10 cellular contexts compared by ENCODE assay signal in the genomic region with DNA sequence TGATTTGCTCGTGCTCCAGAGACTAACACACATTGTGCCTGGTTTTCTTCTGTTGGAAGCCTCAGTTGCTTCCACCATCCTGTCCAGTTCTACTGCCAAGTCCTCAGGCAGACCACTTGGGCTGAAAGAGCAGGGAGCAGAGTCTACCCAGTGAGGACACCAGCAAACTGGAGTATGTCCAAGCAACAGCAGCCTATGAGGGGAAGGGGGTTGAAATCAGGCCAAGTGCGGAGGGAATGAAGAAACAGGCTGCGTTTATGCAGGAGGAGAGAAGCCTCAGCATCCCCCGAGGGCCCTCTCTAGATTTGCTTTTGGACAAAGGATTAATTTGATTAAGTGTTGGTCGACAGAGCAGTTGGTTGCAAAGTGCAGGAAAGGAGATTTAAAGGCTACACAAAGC. TPM values are rescaled to one million over a fixed set of nuclear protein-coding genes. Genes with fewer than 3 reads are reported as not detected.
DNase-seq lines count a peak whose midpoint lies in the region; ATAC-seq and TF ChIP-seq lines count a peak whose summit lies in the region.
"Had no signal": no experiment of that assay in that cellular context is flagged by ENCODE, and none has a peak within 500 bp of the region (broad histone marks: within the 10 kb centered on the region; RNA-seq: fewer than 3 reads in every experiment).

No MANE protein-coding gene starts in this region.

- DNase-seq in left ventricle myocardium superior (no peak), heart left ventricle (no peak), T-helper 17 cell (no peak), fibroblast of lung (ENCODE audit: low read depth in 2 of 2) (peak; percentile 12 to 26), NCI-H2227 treated with DMSO at 0.1 percent for 48 hours (lab: John Stamatoyannopoulos, UW) (no peak)
- no peak for DNase-seq in stimulated activated naive CD8-positive, alpha-beta T cell treated with anti-CD3 and anti-CD28 coated beads, Interleukin-15, amount 100 ng/mL, for 72 hours
- DNase-seq in stimulated activated CD4-positive, alpha-beta T cell treated with anti-CD3 and anti-CD28 coated beads, Interleukin-12 subunit alpha, Interleukin-12 subunit beta, amount 100 ng/mL, for 4 hours = no peak
- DNase-seq: GDM1 had no signal

- H2AFZ ChIP-seq in fibroblast of lung (ENCODE audit: low read length) = peak overlapping the region; percentile 61

- H3K4me3 ChIP-seq in heart left ventricle (peak overlapping the region in 1 of 12 donors; percentile 7), fibroblast of lung (replicated peaks in 1 of 4; ENCODE audit: control extremely low read depth in 1 of 4, insufficient read depth in 1 of 4, low read depth in 3 of 4, low read length in 4 of 4) (no peak overlapping the region)

- no peaks in the 10 kb centered on the region for H4K20me1 ChIP-seq in fibroblast of lung (ENCODE audit: control insufficient read depth, extremely low read depth, insufficient read depth, low read length)

- no peak for TF ChIP-seq POLR2A in heart left ventricle (IDR thresholded peaks at IDR 0.05)

- H3K4me3 Mint-ChIP-seq in T-helper 17 cell = peak overlapping the region; percentile 86
- H3K4me3 Mint-ChIP-seq in stimulated activated naive CD8-positive, alpha-beta T cell treated with anti-CD3 and anti-CD28 coated beads, Interleukin-15, amount 100 ng/mL, for 72 hours = peak overlapping the region; percentile 77 to 80

- no peaks in the 10 kb centered on the region for H3K9me3 Mint-ChIP-seq in stimulated activated naive CD8-positive, alpha-beta T cell treated with anti-CD3 and anti-CD28 coated beads, Interleukin-15, amount 100 ng/mL, for 72 hours

- ATAC-seq in left ventricle myocardium superior (peak; percentile 11), heart left ventricle (no peak), T-helper 17 cell (no peak), GM18517 (IDR thresholded peaks at IDR 0.05; ENCODE audit: unreplicated experiment) (no peak)
- no peak for ATAC-seq in stimulated activated naive CD8-positive, alpha-beta T cell treated with anti-CD3 and anti-CD28 coated beads, Interleukin-15, amount 100 ng/mL, for 72 hours
- ATAC-seq: esophagus mucosa had no signal

- no peaks in the 10 kb centered on the region for H3K27me3 Mint-ChIP-seq in T-helper 17 cell
- no peaks in the 10 kb centered on the region for H3K27me3 Mint-ChIP-seq in stimulated activated naive CD8-positive, alpha-beta T cell treated with anti-CD3 and anti-CD28 coated beads, Interleukin-15, amount 100 ng/mL, for 72 hours

- H3K9ac ChIP-seq in fibroblast of lung (ENCODE audit: insufficient read depth, low read length) = no peak overlapping the region

- H3K79me2 ChIP-seq in fibroblast of lung (ENCODE audit: control insufficient read depth, insufficient read depth, low read length) = no peaks in the 10 kb centered on the region

- TF ChIP-seq CTCF in heart left ventricle (IDR thresholded peaks at IDR 0.05) = no peak
- no peak for TF ChIP-seq CTCF in fibroblast of lung (conservative IDR thresholded peaks at IDR 0.05 in 1 of 2, IDR thresholded peaks at IDR 0.05 in 1 of 2; ENCODE audit: low read depth in 1 of 2, low read length in 2 of 2)

- H3K36me3 ChIP-seq in heart left ventricle (peaks cover 0 to 20% (median 0%) of the 10 kb centered on the region in 9 donors), fibroblast of lung (ENCODE audit: control insufficient read depth, insufficient read depth, low read length) (no peaks in the 10 kb centered on the region)

- H3K4me2 ChIP-seq in fibroblast of lung (ENCODE audit: extremely low read depth, insufficient read depth, low read length) = peak overlapping the region; percentile 30

- peak overlapping the region; percentile 98 for H3K27ac Mint-ChIP-seq in T-helper 17 cell
- H3K27ac Mint-ChIP-seq in stimulated activated naive CD8-positive, alpha-beta T cell treated with anti-CD3 and anti-CD28 coated beads, Interleukin-15, amount 100 ng/mL, for 72 hours = peak overlapping the region; percentile 96 to 98

- no peaks in the 10 kb centered on the region for H3K9me3 ChIP-seq in heart left ventricle
- H3K9me3 ChIP-seq in T-helper 17 cell (ENCODE audit: control insufficient read depth, low read length, poor library complexity, severe bottlenecking) = no peaks in the 10 kb centered on the region
- no peaks in the 10 kb centered on the region for H3K9me3 ChIP-seq in fibroblast of lung (ENCODE audit: control insufficient read depth, insufficient read depth, low read depth, low read length)

- H3K27ac ChIP-seq in heart left ventricle (peak overlapping the region in 1 of 12 donors; percentile 79), fibroblast of lung (ENCODE audit: insufficient read depth, low read length) (no peak overlapping the region)

- peaks cover 0 to 86% (median 9%) of the 10 kb centered on the region in 12 donors for H3K4me1 ChIP-seq in heart left ventricle
- H3K4me1 ChIP-seq in fibroblast of lung (ENCODE audit: control insufficient read depth, extremely low read depth, insufficient read depth, low read length) = peaks cover 7% of the 10 kb centered on the region

- peaks cover 80% of the 10 kb centered on the region for H3K4me1 Mint-ChIP-seq in T-helper 17 cell
- peaks cover 100% of the 10 kb centered on the region for H3K4me1 Mint-ChIP-seq in stimulated activated naive CD8-positive, alpha-beta T cell treated with anti-CD3 and anti-CD28 coated beads, Interleukin-15, amount 100 ng/mL, for 72 hours

- WGBS in heart left ventricle, 4 donors = 36 to 60% (median 40%) methylated on average over 5 of the region's 5 CpGs

- intact Hi-C loops in left ventricle myocardium superior (cut with micrococcal nuclease) = no loop called here
- intact Hi-C loops in heart left ventricle (cut with DNase I) = no loop called here

- H3K27me3 ChIP-seq in heart left ventricle = no peaks in the 10 kb centered on the region
- no peaks in the 10 kb centered on the region for H3K27me3 ChIP-seq in fibroblast of lung (ENCODE audit: control insufficient read depth, insufficient read depth, low read length)

- peaks cover 7% of the 10 kb centered on the region for H3K36me3 Mint-ChIP-seq in T-helper 17 cell (ENCODE audit: low read depth)

RNA-seq across cellular contexts. Expression of gene DOCK2, which starts 14.5 kb away (rescaled TPM):
- total RNA-seq in left ventricle myocardium superior (7.5 TPM), heart left ventricle (10 to 100 TPM in 2 of 9 donors, 1 to 10 TPM in 7; 1.6 to 59.5 (median 4.6) TPM), T-helper 17 cell (100 to 1,000 TPM; 249 to 284 TPM), fibroblast of lung (3.6 and 8.9 TPM in 2 replicates)
- polyA plus RNA-seq in heart left ventricle (1 to 10 TPM in 1 of 2 donors, under 1 TPM in 1; 0.80 to 1.4 TPM), fibroblast of lung (1.1 and 1.3 TPM in 2 replicates)
- polyA plus RNA-seq in fibroblast of lung (2012) = 1.4 and 1.6 TPM in 2 replicates
- polyA minus RNA-seq in fibroblast of lung (ENCODE audit: low replicate concordance) = 1.8 and 12.8 TPM in 2 replicates

Comparison
In these comparisons a context has a peak if more than half of its experiments do, and no peak if none do; other contexts are left out.
1. DNase-seq: peak in fibroblast of lung (2 of 2); none in left ventricle myocardium superior (single experiment), heart left ventricle (0 of 5), T-helper 17 cell (0 of 3), stimulated activated naive CD8-positive, alpha-beta T cell treated with anti-CD3 and anti-CD28 coated beads, Interleukin-15, amount 100 ng/mL, for 72 hours (0 of 2), NCI-H2227 treated with DMSO at 0.1 percent for 48 hours (single experiment) and stimulated activated CD4-positive, alpha-beta T cell treated with anti-CD3 and anti-CD28 coated beads, Interleukin-12 subunit alpha, Interleukin-12 subunit beta, amount 100 ng/mL, for 4 hours (single experiment).
2. RNA of gene DOCK2, which starts 14.5 kb away (total RNA-seq): 249 to 284 TPM in T-helper 17 cell; 3.6 to 8.9 TPM in fibroblast of lung, 7.5 TPM in left ventricle myocardium superior (single experiment) and 1.6 to 59.5 TPM in heart left ventricle; every median in the first group is over 4 times any median in the second.